In genomic region chr17:78357687-78358537, GRCh38 we compare ENCODE assay signal across 9 cellular contexts. TPM values are rescaled to one million over a fixed set of nuclear protein-coding genes. Genes with fewer than 3 reads are reported as not detected.
DNase-seq lines count a peak whose midpoint lies in the region; ATAC-seq and TF ChIP-seq lines count a peak whose summit lies in the region.
"Had no signal": no experiment of that assay in that cellular context is flagged by ENCODE, and none has a peak within 500 bp of the region (broad histone marks: within the 10 kb centered on the region; RNA-seq: fewer than 3 reads in every experiment).

No MANE protein-coding gene starts in this region.

- H3K9ac ChIP-seq in mammary epithelial cell (ENCODE audit: insufficient read depth, low read length) = peak overlapping the region; percentile 34

- H3K4me2 ChIP-seq in mammary epithelial cell (ENCODE audit: insufficient read depth, low read depth, low read length) = peak overlapping the region; percentile 97

- peaks cover 28% of the 10 kb centered on the region for H3K79me2 ChIP-seq in mammary epithelial cell (ENCODE audit: insufficient read depth, low read length)

- no peak overlapping the region for H3K27ac ChIP-seq in mammary epithelial cell (ENCODE audit: insufficient read depth, low read depth, low read length)
- peak overlapping the region; percentile 87 to 98 (median 96) for H3K27ac ChIP-seq in transverse colon
- H3K27ac ChIP-seq: HL-60 had no signal

- no peaks in the 10 kb centered on the region for H3K9me3 Mint-ChIP-seq in activated CD8-positive, alpha-beta memory T cell treated with anti-CD3 and anti-CD28 coated beads, Interleukin-2, amount 10 ng/mL, durations not matched to agents 7 days and 5 days (ENCODE audit: low read depth)
- H3K9me3 Mint-ChIP-seq in mesothelial cell of epicardium = no peaks in the 10 kb centered on the region

- no TSS peak for BruUV-seq in mammary epithelial cell (replicated peaks; lab: Mats Ljungman, UMichigan)

- H3K36me3 ChIP-seq in mammary epithelial cell (ENCODE audit: insufficient read depth, low read length) = no peaks in the 10 kb centered on the region
- no peaks in the 10 kb centered on the region for H3K36me3 ChIP-seq in transverse colon

- dilution Hi-C loops in mammary epithelial cell (cut with HindIII; ENCODE audit: low sequenced_read_pairs) = loop anchor here (5.0 kb wide), 1 partner anchor 66 kb away; no protein-coding TSS in a partner anchor

- peaks cover 4% of the 10 kb centered on the region for H4K20me1 ChIP-seq in mammary epithelial cell (ENCODE audit: insufficient read depth, low read length)

- TF ChIP-seq EP300 in transverse colon (IDR thresholded peaks at IDR 0.05; ENCODE audit: low read depth) = no peak

- peaks cover 17% of the 10 kb centered on the region for H3K36me3 Mint-ChIP-seq in activated CD8-positive, alpha-beta memory T cell treated with anti-CD3 and anti-CD28 coated beads, Interleukin-2, amount 10 ng/mL, durations not matched to agents 7 days and 5 days
- peaks cover 8% of the 10 kb centered on the region for H3K36me3 Mint-ChIP-seq in mesothelial cell of epicardium

- CTCF ChIA-PET in activated CD8-positive, alpha-beta memory T cell treated with anti-CD3 and anti-CD28 coated beads, Interleukin-2, amount 10 ng/mL, durations not matched to agents 7 days and 5 days (lab: Charles Lee) = interaction anchor here (0.8 to 12.3 kb wide), 5 partner anchors 12 to 339 kb away, joined by 3 to 191 read pairs (median 4); no protein-coding TSS in a partner anchor
- CTCF ChIA-PET in mammary epithelial cell (lab: Charles Lee; ENCODE audit: low non-redundant PET) = interaction anchor here (0.6 kb wide), 1 partner anchor 75 kb away, joined by 7 read pairs; no protein-coding TSS in a partner anchor

- WGBS in mammary epithelial cell (ENCODE audit: low coverage, missing lambda C conversion rate) = 59% methylated on average over 22 of the region's 25 CpGs
- WGBS in transverse colon (ENCODE audit: low coverage in 1 of 2), 2 donors = 76 to 97% methylated on average over 6 to 25 of the region's 25 CpGs

- H3K27me3 Mint-ChIP-seq in activated CD8-positive, alpha-beta memory T cell treated with anti-CD3 and anti-CD28 coated beads, Interleukin-2, amount 10 ng/mL, durations not matched to agents 7 days and 5 days = peaks cover 4% of the 10 kb centered on the region
- no peaks in the 10 kb centered on the region for H3K27me3 Mint-ChIP-seq in mesothelial cell of epicardium (ENCODE audit: low read depth)

- H3K4me3 Mint-ChIP-seq in activated CD8-positive, alpha-beta memory T cell treated with anti-CD3 and anti-CD28 coated beads, Interleukin-2, amount 10 ng/mL, durations not matched to agents 7 days and 5 days = peak overlapping the region; percentile 77
- peak overlapping the region; percentile 80 for H3K4me3 Mint-ChIP-seq in mesothelial cell of epicardium

- no peaks in the 10 kb centered on the region for H3K27me3 ChIP-seq in mammary epithelial cell (ENCODE audit: insufficient read depth, low read length)
- H3K27me3 ChIP-seq in transverse colon = no peaks in the 10 kb centered on the region

- H3K9me3 ChIP-seq in mammary epithelial cell (replicated peaks; ENCODE audit: insufficient read depth, low read length) (no peaks in the 10 kb centered on the region), transverse colon (no peaks in the 10 kb centered on the region)

- no peak for DNase-seq in activated CD8-positive, alpha-beta memory T cell treated with anti-CD3 and anti-CD28 coated beads, Interleukin-2, amount 10 ng/mL, durations not matched to agents 7 days and 5 days
- no peak for DNase-seq in activated CD8-positive, alpha-beta memory T cell treated with anti-CD3 and anti-CD28 coated beads, Interleukin-2, amount 50 U/mL, for 48 hours
- DNase-seq in mammary epithelial cell (no peak), mesothelial cell of epicardium (ENCODE audit: low spot score in 2 of 2, unreplicated experiment in 2 of 2) (no peak), transverse colon (no peak), GM10266 (ENCODE audit: extremely low spot score) (no peak)

- ATAC-seq in activated CD8-positive, alpha-beta memory T cell treated with anti-CD3 and anti-CD28 coated beads, Interleukin-2, amount 10 ng/mL, durations not matched to agents 7 days and 5 days = no peak
- ATAC-seq in GM18505 (IDR thresholded peaks at IDR 0.05; ENCODE audit: unreplicated experiment) = no peak
- no peak for ATAC-seq in GM18502 (IDR thresholded peaks at IDR 0.05; ENCODE audit: poor library complexity, unreplicated experiment)

- peaks cover 57% of the 10 kb centered on the region for H3K4me1 Mint-ChIP-seq in activated CD8-positive, alpha-beta memory T cell treated with anti-CD3 and anti-CD28 coated beads, Interleukin-2, amount 10 ng/mL, durations not matched to agents 7 days and 5 days
- H3K4me1 Mint-ChIP-seq in mesothelial cell of epicardium = peaks cover 63% of the 10 kb centered on the region

- TF ChIP-seq CTCF in mammary epithelial cell (conservative IDR thresholded peaks at IDR 0.05 in 1 of 2, IDR thresholded peaks at IDR 0.05 in 1 of 2; ENCODE audit: extremely low read depth in 1 of 2, insufficient read depth in 1 of 2, low read depth in 1 of 2, low read length in 2 of 2) (no peak), mesothelial cell of epicardium (IDR thresholded peaks at IDR 0.05; ENCODE audit: unreplicated experiment) (no peak), transverse colon (IDR thresholded peaks at IDR 0.05) (no peak), GM10266 (IDR thresholded peaks at IDR 0.05; ENCODE audit: control insufficient read depth, insufficient read depth, low read depth, missing control alignments) (no peak)

- TF ChIP-seq POLR2A in transverse colon (IDR thresholded peaks at IDR 0.05) (no peak), GM18505 (IDR thresholded peaks at IDR 0.05; ENCODE audit: borderline replicate concordance, extremely low read depth, insufficient read depth, insufficient read length) (no peak)

- H3K4me3 ChIP-seq in mammary epithelial cell (replicated peaks in 1 of 3; ENCODE audit: insufficient read depth in 1 of 3, low read depth in 2 of 3, low read length in 3 of 3) (peak overlapping the region; percentile 86 to 94 (median 87)), transverse colon (peak overlapping the region; percentile 76 to 82 (median 78))

- intact Hi-C loops in mammary epithelial cell (cut with micrococcal nuclease) (no loop called here), transverse colon (cut with DNase I; ENCODE audit: low total_unique reads) (no loop called here)

- H3K4me1 ChIP-seq in mammary epithelial cell (ENCODE audit: insufficient read depth, low read length) (peaks cover 40% of the 10 kb centered on the region), transverse colon (peaks cover 30 to 61% (median 51%) of the 10 kb centered on the region in 4 donors)

- in situ Hi-C loops in mammary epithelial cell (cut with MboI; ENCODE audit: low sequenced_read_pairs in 2 of 2) (loop anchor here in 1 of 2 donors (5.0 kb wide), 1 partner anchor 66 kb away; no protein-coding TSS in a partner anchor), transverse colon (cut with MboI; ENCODE audit: low pct_ligation_motif_present in 1 of 4, low pct_unique_long_range_greater_than_20kb in 1 of 4, low sequenced_read_pairs in 3 of 4) (no loop called here)

- H3K27ac Mint-ChIP-seq in activated CD8-positive, alpha-beta memory T cell treated with anti-CD3 and anti-CD28 coated beads, Interleukin-2, amount 10 ng/mL, durations not matched to agents 7 days and 5 days = peak overlapping the region; percentile 77
- peak overlapping the region; percentile 84 for H3K27ac Mint-ChIP-seq in mesothelial cell of epicardium

- H2AFZ ChIP-seq in mammary epithelial cell (ENCODE audit: low read depth, low read length) = no peak overlapping the region

RNA-seq across cellular contexts. Expression of gene SOCS3, which starts 2.0 kb away (rescaled TPM):
- total RNA-seq in activated CD8-positive, alpha-beta memory T cell treated with anti-CD3 and anti-CD28 coated beads, Interleukin-2, amount 10 ng/mL, durations not matched to agents 7 days and 5 days = 10 to 100 TPM in 1 of 2 experiments, 1 to 10 TPM in 1; 9.9 to 21.3 TPM
- total RNA-seq in mammary epithelial cell (10 to 100 TPM in 1 of 2 donors, 1 to 10 TPM in 1; 4.3 to 24.7 TPM), mesothelial cell of epicardium (45.7 to 50.0 TPM (median 49.8 TPM) in 3 replicates), transverse colon (100 to 1,000 TPM in 1 of 4 donors, 10 to 100 TPM in 3; 22.3 to 230 (median 37.6) TPM)
- 3.5 TPM for polyA plus RNA-seq in mammary epithelial cell
- 1.8 TPM for polyA minus RNA-seq in mammary epithelial cell

RNA-seq across cellular contexts. Expression of gene PGS1, which starts 20.5 kb away (rescaled TPM):
- 10 to 100 TPM; 52.2 to 70.2 TPM for total RNA-seq in activated CD8-positive, alpha-beta memory T cell treated with anti-CD3 and anti-CD28 coated beads, Interleukin-2, amount 10 ng/mL, durations not matched to agents 7 days and 5 days
- total RNA-seq in mammary epithelial cell = 10 to 100 TPM; 29.1 to 31.5 TPM
- polyA plus RNA-seq in mammary epithelial cell = 19.8 TPM
- polyA minus RNA-seq in mammary epithelial cell = 29.9 TPM
- total RNA-seq in mesothelial cell of epicardium = 62.0 to 66.5 TPM (median 62.3 TPM) in 3 replicates
- total RNA-seq in transverse colon = 10 to 100 TPM; 32.1 to 77.6 (median 60.1) TPM
